18 cellular contexts compared by ENCODE assay signal in genomic region chr10:62231805-62232204, GRCh38. TPM values are rescaled to one million over a fixed set of nuclear protein-coding genes. Genes with fewer than 3 reads are reported as not detected.
A peak's percentile ranks its signal among the peaks of the same experiment; 100 is the strongest.
DNase-seq lines count a peak whose midpoint lies in the region; ATAC-seq and TF ChIP-seq lines count a peak whose summit lies in the region.
"Had no signal": no experiment of that assay in that cellular context is flagged by ENCODE, and none has a peak within 500 bp of the region (broad histone marks: within the 10 kb centered on the region; RNA-seq: fewer than 3 reads in every experiment).

No MANE protein-coding gene starts in this region.

- ATAC-seq in RWPE2 (ENCODE audit: low read depth) = peak; percentile 39; the same call in 2 of the 3 replicates
- ATAC-seq in omental fat pad (ENCODE audit: low FRiP score) = peak; percentile 29

- H3K36me3 Mint-ChIP-seq in chondrocyte (ENCODE audit: low read depth) = no peaks in the 10 kb centered on the region
- H3K36me3 Mint-ChIP-seq: brain had no signal

- DNase-seq in RWPE2 (ENCODE audit: low spot score) = no peak
- DNase-seq in chondrocyte (ENCODE audit: low spot score) = no peak
- DNase-seq in omental fat pad (ENCODE audit: low spot score) = no peak
- DNase-seq in CD1c-positive myeloid dendritic cell (ENCODE audit: extremely low spot score) = no peak
- DNase-seq in NCI-H1417 treated with DMSO at 0.1 percent for 48 hours (lab: John Stamatoyannopoulos, UW) = no peak
- no peak for DNase-seq in cerebellar cortex (ENCODE audit: low spot score)
- DNase-seq: activated naive CD4-positive, alpha-beta T cell treated with anti-CD3 and anti-CD28 coated beads, Interleukin-2, amount 10 ng/mL, durations not matched to agents 7 days and 5 days; DMS79; esophagus squamous epithelium; H9; NCI-H2081; NCI-H526 treated with DMSO at 0.1 percent for 48 hours; ovary; sigmoid colon; stimulated activated CD4-positive, alpha-beta T cell treated with anti-CD3 and anti-CD28 coated beads, Interleukin-4, amount 100 ng/mL, for 4 hours had no signal

- H3K27me3 ChIP-seq in RWPE2 (ENCODE audit: insufficient read depth, poor library complexity, severe bottlenecking) = no peaks in the 10 kb centered on the region
- H3K27me3 ChIP-seq: BLaER1 treated with 17β-estradiol and CSF1 and Interleukin-3, amounts not matched to agents 10 nM and 100 nM; esophagus squamous epithelium; ovary; sigmoid colon had no signal

- H3K9me3 ChIP-seq in HEK293 (ENCODE audit: control insufficient read depth, insufficient read depth, low read depth, low read length) = no peaks in the 10 kb centered on the region
- no peaks in the 10 kb centered on the region for H3K9me3 ChIP-seq in RWPE2 (ENCODE audit: severe bottlenecking)
- H3K9me3 ChIP-seq: BLaER1 treated with 17β-estradiol and CSF1 and Interleukin-3, amounts not matched to agents 10 nM and 100 nM; esophagus squamous epithelium; ovary; sigmoid colon had no signal

- peaks cover 58% of the 10 kb centered on the region for H3K4me1 Mint-ChIP-seq in chondrocyte (ENCODE audit: low read depth)
- H3K4me1 Mint-ChIP-seq: H9 had no signal

- H3K27me3 Mint-ChIP-seq in chondrocyte (ENCODE audit: low read depth) = no peaks in the 10 kb centered on the region
- H3K27me3 Mint-ChIP-seq: activated naive CD4-positive, alpha-beta T cell treated with anti-CD3 and anti-CD28 coated beads, Interleukin-2, amount 10 ng/mL, durations not matched to agents 7 days and 5 days; brain had no signal

- POLR2A ChIA-PET in HEK293 (lab: Yijun Ruan, JAX) = no interaction called here

- no peak overlapping the region for H3K4me3 Mint-ChIP-seq in chondrocyte (ENCODE audit: unreplicated experiment)
- H3K4me3 Mint-ChIP-seq: activated naive CD4-positive, alpha-beta T cell treated with anti-CD3 and anti-CD28 coated beads, Interleukin-2, amount 10 ng/mL, durations not matched to agents 7 days and 5 days; brain; H9 had no signal

- 0 out of 3 replicates have a peak, but pooled peaks cover 0 to 3% of the 10 kb centered on the region in 2 experiments for H3K36me3 ChIP-seq in HEK293 (ENCODE audit: control insufficient read depth in 2 of 2, insufficient read depth in 1 of 2, low read length in 2 of 2)
- peaks cover 4% of the 10 kb centered on the region for H3K36me3 ChIP-seq in RWPE2 (ENCODE audit: low read depth)
- H3K36me3 ChIP-seq: esophagus squamous epithelium, ovary, sigmoid colon had no signal

- CTCF ChIA-PET in HEK293 (lab: Yijun Ruan, JAX) = interaction anchor here (2.1 kb wide), 1 partner anchor 13 kb away, joined by 12 read pairs; no protein-coding TSS in a partner anchor

- peak overlapping the region; percentile 94 for H3K27ac Mint-ChIP-seq in chondrocyte (ENCODE audit: unreplicated experiment)
- H3K27ac Mint-ChIP-seq: activated naive CD4-positive, alpha-beta T cell treated with anti-CD3 and anti-CD28 coated beads, Interleukin-2, amount 10 ng/mL, durations not matched to agents 7 days and 5 days; H9 had no signal

- H3K9me3 Mint-ChIP-seq in chondrocyte (ENCODE audit: low read depth) = no peaks in the 10 kb centered on the region
- H3K9me3 Mint-ChIP-seq: brain, H9 had no signal

- TF ChIP-seq CTCF in HEK293 (tag by site-specific recombination; IDR thresholded peaks at IDR 0.05) (no peak), RWPE2 (IDR thresholded peaks at IDR 0.05; ENCODE audit: poor library complexity, severe bottlenecking) (no peak), chondrocyte (IDR thresholded peaks at IDR 0.05) (no peak), omental fat pad (IDR thresholded peaks at IDR 0.05) (no peak)

- H3K4me1 ChIP-seq in HEK293 (ENCODE audit: control insufficient read depth, insufficient read depth, low read length) (no peaks in the 10 kb centered on the region), RWPE2 (ENCODE audit: insufficient read depth, poor library complexity, severe bottlenecking) (peaks cover 38% of the 10 kb centered on the region)

- H3K4me3 ChIP-seq in HEK293 (ENCODE audit: low read depth, low read length) = no peak overlapping the region
- H3K4me3 ChIP-seq in RWPE2 (ENCODE audit: severe bottlenecking) = no peak overlapping the region
- H3K4me3 ChIP-seq: BLaER1 treated with 17β-estradiol and CSF1 and Interleukin-3, amounts not matched to agents 10 nM and 100 nM; esophagus squamous epithelium; ovary; sigmoid colon had no signal

- H3K27ac ChIP-seq in HEK293 (ENCODE audit: extremely low read depth, low read depth, low read length) (no peak overlapping the region), RWPE2 (ENCODE audit: poor library complexity, severe bottlenecking) (peak overlapping the region; percentile 94)
- H3K27ac ChIP-seq: BLaER1 treated with 17β-estradiol and CSF1 and Interleukin-3, amounts not matched to agents 10 nM and 100 nM; ovary had no signal

TF ChIP-seq in HEK293, 187 proteins besides CTCF, POLR2A, EP300 and RAD21:
- no peak for TF ChIP-seq ZNF2 (tag by site-specific recombination; IDR thresholded peaks at IDR 0.05)
- TF ChIP-seq, protein P1, sequence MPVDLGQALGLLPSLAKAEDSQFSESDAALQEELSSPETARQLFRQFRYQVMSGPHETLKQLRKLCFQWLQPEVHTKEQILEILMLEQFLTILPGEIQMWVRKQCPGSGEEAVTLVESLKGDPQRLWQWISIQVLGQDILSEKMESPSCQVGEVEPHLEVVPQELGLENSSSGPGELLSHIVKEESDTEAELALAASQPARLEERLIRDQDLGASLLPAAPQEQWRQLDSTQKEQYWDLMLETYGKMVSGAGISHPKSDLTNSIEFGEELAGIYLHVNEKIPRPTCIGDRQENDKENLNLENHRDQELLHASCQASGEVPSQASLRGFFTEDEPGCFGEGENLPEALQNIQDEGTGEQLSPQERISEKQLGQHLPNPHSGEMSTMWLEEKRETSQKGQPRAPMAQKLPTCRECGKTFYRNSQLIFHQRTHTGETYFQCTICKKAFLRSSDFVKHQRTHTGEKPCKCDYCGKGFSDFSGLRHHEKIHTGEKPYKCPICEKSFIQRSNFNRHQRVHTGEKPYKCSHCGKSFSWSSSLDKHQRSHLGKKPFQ (tag by site-specific recombination; IDR thresholded peaks at IDR 0.05) = 0 out of 2 replicates have a peak, but pooled peaks have one; percentile 40

RNA-seq across cellular contexts. Expression of gene RTKN2, which starts 36.8 kb away (rescaled TPM):
- total RNA-seq in chondrocyte (3.4 to 4.0 TPM (median 3.9 TPM) in 3 replicates), omental fat pad (under 1 TPM in 3 of 4 donors, not detected in 1; 0.09 to 0.48 (median 0.38) TPM)
- total RNA-seq: sigmoid colon had no signal
